1 cellular context compared by ENCODE assay signal in the genomic region with DNA sequence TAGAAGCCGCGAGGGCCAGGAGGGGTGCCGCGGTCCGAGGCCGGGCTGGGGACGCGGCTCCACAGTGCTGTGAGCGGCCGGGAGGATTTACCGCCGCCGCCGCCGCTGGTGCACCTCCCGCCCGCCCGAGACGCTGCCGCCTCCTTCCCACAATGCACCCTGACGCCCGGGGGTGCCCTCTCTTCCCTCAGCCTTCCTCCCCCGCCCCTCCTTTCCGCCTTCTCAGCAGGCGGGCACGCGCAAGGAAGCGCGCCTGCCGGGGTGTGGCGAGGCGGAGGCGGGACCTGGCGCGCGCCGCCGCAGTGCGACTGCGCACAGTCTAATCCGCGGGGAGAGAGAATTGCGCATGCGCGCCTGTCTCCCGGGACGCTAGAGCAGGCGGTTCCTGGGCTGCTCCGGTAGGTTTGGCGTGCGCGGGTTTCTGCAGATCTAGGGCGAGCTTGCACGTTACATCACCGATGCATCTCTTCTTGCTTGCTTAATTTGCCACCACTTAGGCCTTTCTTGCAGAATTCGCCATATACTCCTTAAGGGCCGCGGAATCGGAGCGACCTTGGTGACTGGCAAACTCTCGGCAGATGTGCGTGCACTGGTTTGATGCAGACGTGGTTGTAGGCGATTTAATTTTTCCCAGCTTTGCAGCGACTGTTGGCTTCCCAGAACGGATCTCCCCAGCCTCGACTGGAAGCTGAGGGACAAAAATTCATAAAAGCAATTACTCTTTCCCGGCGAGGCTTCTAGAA.
A peak's percentile ranks its signal among the peaks of the same experiment; 100 is the strongest.
TF ChIP-seq lines count a peak whose summit lies in the region.

A gene (plus strand): TSS at position 347 of the 743 bp plus-strand sequence. CDS start 506 bp downstream, outside the sequence.
A gene with protein sequence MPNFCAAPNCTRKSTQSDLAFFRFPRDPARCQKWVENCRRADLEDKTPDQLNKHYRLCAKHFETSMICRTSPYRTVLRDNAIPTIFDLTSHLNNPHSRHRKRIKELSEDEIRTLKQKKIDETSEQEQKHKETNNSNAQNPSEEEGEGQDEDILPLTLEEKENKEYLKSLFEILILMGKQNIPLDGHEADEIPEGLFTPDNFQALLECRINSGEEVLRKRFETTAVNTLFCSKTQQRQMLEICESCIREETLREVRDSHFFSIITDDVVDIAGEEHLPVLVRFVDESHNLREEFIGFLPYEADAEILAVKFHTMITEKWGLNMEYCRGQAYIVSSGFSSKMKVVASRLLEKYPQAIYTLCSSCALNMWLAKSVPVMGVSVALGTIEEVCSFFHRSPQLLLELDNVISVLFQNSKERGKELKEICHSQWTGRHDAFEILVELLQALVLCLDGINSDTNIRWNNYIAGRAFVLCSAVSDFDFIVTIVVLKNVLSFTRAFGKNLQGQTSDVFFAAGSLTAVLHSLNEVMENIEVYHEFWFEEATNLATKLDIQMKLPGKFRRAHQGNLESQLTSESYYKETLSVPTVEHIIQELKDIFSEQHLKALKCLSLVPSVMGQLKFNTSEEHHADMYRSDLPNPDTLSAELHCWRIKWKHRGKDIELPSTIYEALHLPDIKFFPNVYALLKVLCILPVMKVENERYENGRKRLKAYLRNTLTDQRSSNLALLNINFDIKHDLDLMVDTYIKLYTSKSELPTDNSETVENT (minus strand): TSS at position 156 of the 743 bp plus-strand sequence. CDS start 296 bp downstream, outside the sequence.

TF ChIP-seq in WTC11, 78 proteins besides CTCF, POLR2A, EP300 and RAD21 (continued from another document and continues in another):
- TF ChIP-seq, protein P1, sequence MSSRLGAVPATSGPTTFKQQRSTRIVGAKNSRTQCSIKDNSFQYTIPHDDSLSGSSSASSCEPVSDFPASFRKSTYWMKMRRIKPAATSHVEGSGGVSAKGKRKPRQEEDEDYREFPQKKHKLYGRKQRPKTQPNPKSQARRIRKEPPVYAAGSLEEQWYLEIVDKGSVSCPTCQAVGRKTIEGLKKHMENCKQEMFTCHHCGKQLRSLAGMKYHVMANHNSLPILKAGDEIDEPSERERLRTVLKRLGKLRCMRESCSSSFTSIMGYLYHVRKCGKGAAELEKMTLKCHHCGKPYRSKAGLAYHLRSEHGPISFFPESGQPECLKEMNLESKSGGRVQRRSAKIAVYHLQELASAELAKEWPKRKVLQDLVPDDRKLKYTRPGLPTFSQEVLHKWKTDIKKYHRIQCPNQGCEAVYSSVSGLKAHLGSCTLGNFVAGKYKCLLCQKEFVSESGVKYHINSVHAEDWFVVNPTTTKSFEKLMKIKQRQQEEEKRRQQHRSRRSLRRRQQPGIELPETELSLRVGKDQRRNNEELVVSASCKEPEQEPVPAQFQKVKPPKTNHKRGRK (CRISPR knock-in tag; IDR thresholded peaks at IDR 0.05; ENCODE audit: borderline replicate concordance), result no peak
- TF ChIP-seq GTF2I (CRISPR knock-in tag; conservative IDR thresholded peaks at IDR 0.05) (no peak), SOX15 (CRISPR knock-in tag; IDR thresholded peaks at IDR 0.05) (no peak), KAT7 (CRISPR knock-in tag; IDR thresholded peaks at IDR 0.05; ENCODE audit: borderline replicate concordance) (no peak), ZBTB21 (CRISPR knock-in tag; IDR thresholded peaks at IDR 0.05; ENCODE audit: borderline replicate concordance) (no peak), CREB1 (CRISPR knock-in tag; IDR thresholded peaks at IDR 0.05) (peak; percentile 61; the same call in 1 of the 2 replicates), JAZF1 (CRISPR knock-in tag; IDR thresholded peaks at IDR 0.05) (no peak), TCF7 (CRISPR knock-in tag; IDR thresholded peaks at IDR 0.05; ENCODE audit: low read depth) (no peak), HMGA2 (CRISPR knock-in tag; IDR thresholded peaks at IDR 0.05) (no peak), ZNF416 (CRISPR knock-in tag; IDR thresholded peaks at IDR 0.05) (no peak), TEAD1 (CRISPR knock-in tag; IDR thresholded peaks at IDR 0.05) (peak; percentile 65), ZNF423 (CRISPR knock-in tag; IDR thresholded peaks at IDR 0.05) (no peak), TEAD4 (CRISPR knock-in tag; IDR thresholded peaks at IDR 0.05) (no peak), FOXJ3 (CRISPR knock-in tag; IDR thresholded peaks at IDR 0.05; ENCODE audit: borderline replicate concordance) (no peak), JUN (CRISPR knock-in tag; IDR thresholded peaks at IDR 0.05) (no peak), SMAD3 (CRISPR knock-in tag; IDR thresholded peaks at IDR 0.05; ENCODE audit: borderline replicate concordance) (no peak), MYBL2 (CRISPR knock-in tag; IDR thresholded peaks at IDR 0.05) (peak; percentile 79), RELA (CRISPR knock-in tag; IDR thresholded peaks at IDR 0.05; ENCODE audit: borderline replicate concordance) (no peak), NFATC4 (CRISPR knock-in tag; IDR thresholded peaks at IDR 0.05) (no peak), ATF1 (CRISPR knock-in tag; IDR thresholded peaks at IDR 0.05) (no peak)
- TF ChIP-seq, protein P2, sequence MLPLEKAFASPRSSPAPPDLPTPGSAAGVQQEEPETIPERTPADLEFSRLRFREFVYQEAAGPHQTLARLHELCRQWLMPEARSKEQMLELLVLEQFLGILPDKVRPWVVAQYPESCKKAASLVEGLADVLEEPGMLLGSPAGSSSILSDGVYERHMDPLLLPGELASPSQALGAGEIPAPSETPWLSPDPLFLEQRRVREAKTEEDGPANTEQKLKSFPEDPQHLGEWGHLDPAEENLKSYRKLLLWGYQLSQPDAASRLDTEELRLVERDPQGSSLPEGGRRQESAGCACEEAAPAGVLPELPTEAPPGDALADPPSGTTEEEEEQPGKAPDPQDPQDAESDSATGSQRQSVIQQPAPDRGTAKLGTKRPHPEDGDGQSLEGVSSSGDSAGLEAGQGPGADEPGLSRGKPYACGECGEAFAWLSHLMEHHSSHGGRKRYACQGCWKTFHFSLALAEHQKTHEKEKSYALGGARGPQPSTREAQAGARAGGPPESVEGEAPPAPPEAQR (CRISPR knock-in tag; IDR thresholded peaks at IDR 0.05), result no peak
- TF ChIP-seq, protein P3, sequence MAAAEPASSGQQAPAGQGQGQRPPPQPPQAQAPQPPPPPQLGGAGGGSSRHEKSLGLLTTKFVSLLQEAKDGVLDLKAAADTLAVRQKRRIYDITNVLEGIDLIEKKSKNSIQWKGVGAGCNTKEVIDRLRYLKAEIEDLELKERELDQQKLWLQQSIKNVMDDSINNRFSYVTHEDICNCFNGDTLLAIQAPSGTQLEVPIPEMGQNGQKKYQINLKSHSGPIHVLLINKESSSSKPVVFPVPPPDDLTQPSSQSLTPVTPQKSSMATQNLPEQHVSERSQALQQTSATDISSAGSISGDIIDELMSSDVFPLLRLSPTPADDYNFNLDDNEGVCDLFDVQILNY (CRISPR knock-in tag; IDR thresholded peaks at IDR 0.05), result peak; percentile 90
- TF ChIP-seq, protein P4, sequence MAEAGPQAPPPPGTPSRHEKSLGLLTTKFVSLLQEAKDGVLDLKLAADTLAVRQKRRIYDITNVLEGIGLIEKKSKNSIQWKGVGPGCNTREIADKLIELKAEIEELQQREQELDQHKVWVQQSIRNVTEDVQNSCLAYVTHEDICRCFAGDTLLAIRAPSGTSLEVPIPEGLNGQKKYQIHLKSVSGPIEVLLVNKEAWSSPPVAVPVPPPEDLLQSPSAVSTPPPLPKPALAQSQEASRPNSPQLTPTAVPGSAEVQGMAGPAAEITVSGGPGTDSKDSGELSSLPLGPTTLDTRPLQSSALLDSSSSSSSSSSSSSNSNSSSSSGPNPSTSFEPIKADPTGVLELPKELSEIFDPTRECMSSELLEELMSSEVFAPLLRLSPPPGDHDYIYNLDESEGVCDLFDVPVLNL (CRISPR knock-in tag; IDR thresholded peaks at IDR 0.05; ENCODE audit: borderline replicate concordance, low read depth), result no peak; the same call in 1 of the 2 replicates
- TF ChIP-seq, protein P5, sequence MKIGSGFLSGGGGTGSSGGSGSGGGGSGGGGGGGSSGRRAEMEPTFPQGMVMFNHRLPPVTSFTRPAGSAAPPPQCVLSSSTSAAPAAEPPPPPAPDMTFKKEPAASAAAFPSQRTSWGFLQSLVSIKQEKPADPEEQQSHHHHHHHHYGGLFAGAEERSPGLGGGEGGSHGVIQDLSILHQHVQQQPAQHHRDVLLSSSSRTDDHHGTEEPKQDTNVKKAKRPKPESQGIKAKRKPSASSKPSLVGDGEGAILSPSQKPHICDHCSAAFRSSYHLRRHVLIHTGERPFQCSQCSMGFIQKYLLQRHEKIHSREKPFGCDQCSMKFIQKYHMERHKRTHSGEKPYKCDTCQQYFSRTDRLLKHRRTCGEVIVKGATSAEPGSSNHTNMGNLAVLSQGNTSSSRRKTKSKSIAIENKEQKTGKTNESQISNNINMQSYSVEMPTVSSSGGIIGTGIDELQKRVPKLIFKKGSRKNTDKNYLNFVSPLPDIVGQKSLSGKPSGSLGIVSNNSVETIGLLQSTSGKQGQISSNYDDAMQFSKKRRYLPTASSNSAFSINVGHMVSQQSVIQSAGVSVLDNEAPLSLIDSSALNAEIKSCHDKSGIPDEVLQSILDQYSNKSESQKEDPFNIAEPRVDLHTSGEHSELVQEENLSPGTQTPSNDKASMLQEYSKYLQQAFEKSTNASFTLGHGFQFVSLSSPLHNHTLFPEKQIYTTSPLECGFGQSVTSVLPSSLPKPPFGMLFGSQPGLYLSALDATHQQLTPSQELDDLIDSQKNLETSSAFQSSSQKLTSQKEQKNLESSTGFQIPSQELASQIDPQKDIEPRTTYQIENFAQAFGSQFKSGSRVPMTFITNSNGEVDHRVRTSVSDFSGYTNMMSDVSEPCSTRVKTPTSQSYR (CRISPR knock-in tag; IDR thresholded peaks at IDR 0.05), result peak; percentile 27; the same call in 1 of the 2 replicates
- TF ChIP-seq, protein P6, sequence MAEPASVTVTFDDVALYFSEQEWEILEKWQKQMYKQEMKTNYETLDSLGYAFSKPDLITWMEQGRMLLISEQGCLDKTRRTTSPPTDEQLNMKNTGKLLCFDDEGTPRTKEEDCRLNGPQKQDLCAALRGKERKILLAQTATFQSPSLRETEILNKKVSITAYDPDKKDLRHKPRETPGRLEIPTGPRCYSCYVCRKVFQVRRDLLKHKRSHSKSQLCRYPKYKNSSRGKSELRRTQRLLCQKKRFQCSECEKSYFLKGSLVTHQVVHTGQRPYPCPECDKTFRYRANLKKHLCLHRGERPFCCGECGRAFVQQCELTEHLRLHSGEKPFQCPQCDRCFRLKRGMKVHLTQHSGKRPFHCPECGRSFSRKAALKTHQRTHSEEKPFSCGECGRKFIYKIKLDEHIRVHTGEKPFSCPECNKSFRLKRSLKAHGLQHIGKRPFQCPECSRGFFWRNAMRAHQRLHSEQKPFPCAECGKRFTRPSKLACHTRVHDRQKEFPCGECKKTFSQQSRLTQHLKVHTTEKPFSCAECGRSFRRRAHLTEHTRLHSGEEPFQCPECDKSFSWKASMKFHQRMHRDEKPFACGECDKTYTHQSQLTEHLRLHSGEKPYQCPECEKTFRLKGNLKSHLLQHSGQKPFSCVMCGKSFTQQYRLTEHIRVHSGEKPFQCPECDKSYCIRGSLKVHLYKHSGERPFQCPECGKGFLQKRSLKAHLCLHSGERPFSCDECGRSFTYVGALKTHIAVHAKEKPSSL (CRISPR knock-in tag; conservative IDR thresholded peaks at IDR 0.05), result no peak
- TF ChIP-seq, protein P7, sequence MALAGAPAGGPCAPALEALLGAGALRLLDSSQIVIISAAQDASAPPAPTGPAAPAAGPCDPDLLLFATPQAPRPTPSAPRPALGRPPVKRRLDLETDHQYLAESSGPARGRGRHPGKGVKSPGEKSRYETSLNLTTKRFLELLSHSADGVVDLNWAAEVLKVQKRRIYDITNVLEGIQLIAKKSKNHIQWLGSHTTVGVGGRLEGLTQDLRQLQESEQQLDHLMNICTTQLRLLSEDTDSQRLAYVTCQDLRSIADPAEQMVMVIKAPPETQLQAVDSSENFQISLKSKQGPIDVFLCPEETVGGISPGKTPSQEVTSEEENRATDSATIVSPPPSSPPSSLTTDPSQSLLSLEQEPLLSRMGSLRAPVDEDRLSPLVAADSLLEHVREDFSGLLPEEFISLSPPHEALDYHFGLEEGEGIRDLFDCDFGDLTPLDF (CRISPR knock-in tag; IDR thresholded peaks at IDR 0.05), result peak; percentile 35; the same call in 1 of the 2 replicates
- TF ChIP-seq, protein P8, sequence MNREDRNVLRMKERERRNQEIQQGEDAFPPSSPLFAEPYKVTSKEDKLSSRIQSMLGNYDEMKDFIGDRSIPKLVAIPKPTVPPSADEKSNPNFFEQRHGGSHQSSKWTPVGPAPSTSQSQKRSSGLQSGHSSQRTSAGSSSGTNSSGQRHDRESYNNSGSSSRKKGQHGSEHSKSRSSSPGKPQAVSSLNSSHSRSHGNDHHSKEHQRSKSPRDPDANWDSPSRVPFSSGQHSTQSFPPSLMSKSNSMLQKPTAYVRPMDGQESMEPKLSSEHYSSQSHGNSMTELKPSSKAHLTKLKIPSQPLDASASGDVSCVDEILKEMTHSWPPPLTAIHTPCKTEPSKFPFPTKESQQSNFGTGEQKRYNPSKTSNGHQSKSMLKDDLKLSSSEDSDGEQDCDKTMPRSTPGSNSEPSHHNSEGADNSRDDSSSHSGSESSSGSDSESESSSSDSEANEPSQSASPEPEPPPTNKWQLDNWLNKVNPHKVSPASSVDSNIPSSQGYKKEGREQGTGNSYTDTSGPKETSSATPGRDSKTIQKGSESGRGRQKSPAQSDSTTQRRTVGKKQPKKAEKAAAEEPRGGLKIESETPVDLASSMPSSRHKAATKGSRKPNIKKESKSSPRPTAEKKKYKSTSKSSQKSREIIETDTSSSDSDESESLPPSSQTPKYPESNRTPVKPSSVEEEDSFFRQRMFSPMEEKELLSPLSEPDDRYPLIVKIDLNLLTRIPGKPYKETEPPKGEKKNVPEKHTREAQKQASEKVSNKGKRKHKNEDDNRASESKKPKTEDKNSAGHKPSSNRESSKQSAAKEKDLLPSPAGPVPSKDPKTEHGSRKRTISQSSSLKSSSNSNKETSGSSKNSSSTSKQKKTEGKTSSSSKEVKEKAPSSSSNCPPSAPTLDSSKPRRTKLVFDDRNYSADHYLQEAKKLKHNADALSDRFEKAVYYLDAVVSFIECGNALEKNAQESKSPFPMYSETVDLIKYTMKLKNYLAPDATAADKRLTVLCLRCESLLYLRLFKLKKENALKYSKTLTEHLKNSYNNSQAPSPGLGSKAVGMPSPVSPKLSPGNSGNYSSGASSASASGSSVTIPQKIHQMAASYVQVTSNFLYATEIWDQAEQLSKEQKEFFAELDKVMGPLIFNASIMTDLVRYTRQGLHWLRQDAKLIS (CRISPR knock-in tag; IDR thresholded peaks at IDR 0.05; ENCODE audit: borderline replicate concordance), result no peak
- TF ChIP-seq, protein P9, sequence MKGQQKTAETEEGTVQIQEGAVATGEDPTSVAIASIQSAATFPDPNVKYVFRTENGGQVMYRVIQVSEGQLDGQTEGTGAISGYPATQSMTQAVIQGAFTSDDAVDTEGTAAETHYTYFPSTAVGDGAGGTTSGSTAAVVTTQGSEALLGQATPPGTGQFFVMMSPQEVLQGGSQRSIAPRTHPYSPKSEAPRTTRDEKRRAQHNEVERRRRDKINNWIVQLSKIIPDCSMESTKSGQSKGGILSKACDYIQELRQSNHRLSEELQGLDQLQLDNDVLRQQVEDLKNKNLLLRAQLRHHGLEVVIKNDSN (CRISPR knock-in tag; IDR thresholded peaks at IDR 0.05), result no peak
- TF ChIP-seq, protein P10, sequence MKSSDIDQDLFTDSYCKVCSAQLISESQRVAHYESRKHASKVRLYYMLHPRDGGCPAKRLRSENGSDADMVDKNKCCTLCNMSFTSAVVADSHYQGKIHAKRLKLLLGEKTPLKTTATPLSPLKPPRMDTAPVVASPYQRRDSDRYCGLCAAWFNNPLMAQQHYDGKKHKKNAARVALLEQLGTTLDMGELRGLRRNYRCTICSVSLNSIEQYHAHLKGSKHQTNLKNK (CRISPR knock-in tag; IDR thresholded peaks at IDR 0.05), result no peak
- TF ChIP-seq, protein P11, sequence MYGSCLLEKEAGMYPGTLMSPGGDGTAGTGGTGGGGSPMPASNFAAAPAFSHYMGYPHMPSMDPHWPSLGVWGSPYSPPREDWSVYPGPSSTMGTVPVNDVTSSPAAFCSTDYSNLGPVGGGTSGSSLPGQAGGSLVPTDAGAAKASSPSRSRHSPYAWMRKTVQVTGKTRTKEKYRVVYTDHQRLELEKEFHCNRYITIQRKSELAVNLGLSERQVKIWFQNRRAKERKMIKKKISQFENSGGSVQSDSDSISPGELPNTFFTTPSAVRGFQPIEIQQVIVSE (CRISPR knock-in tag; IDR thresholded peaks at IDR 0.05; ENCODE audit: borderline replicate concordance), result no peak
